Comparison of ENCODE assay signal across 8 cellular contexts in the genomic region with DNA sequence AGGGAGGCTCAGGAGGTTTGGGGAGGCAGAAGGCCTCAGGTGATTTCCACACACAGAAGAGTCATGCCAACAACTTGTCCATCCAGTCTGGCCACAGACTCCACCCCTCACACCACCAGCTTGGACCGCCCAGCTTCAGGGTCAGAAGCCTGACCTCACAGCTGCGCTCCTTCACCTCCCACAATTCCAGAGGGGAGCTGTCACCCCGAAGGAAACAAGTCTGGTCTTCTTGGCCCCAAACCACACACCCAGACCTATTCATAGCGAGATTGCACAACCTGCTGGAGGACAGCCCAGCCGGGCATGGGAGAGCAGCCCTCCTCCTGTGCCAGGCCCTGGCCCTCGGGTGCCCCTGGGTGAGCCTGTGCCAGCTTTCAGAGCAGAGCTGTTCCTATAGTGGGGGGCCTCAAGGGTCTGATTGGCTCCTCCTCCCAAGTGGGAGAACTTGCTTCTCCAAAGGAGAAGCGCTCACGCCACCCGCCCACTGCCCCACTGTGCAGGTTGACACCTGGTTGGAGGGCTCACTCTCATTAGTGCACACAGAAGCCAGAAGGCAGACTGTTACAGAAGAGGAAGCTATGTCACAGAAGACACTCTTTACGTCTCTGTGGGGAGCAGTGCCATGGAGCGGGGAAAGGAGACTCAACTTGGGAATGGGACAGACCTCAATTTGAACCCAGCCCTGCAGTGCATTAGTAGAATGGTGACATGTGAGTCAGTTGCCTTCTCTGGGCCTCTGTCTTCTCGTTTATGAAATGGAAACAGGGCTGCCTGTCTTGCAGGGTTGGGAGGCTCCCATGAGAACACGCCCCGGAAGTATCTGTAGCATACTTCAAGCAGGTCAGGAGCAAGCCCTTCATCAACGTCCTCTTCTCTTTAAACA.
DNase-seq lines count a peak whose midpoint lies in the region; ATAC-seq and TF ChIP-seq lines count a peak whose summit lies in the region.

No MANE protein-coding gene starts in this region.

- no TSS peak for BruUV-seq in PC-3 (replicated peaks; lab: Mats Ljungman, UMichigan)

- peak overlapping the region; percentile 35; the same call in 1 of the 2 replicates for H3K9ac ChIP-seq in PC-3 (ENCODE audit: low read length)

- H3K4me1 ChIP-seq in PC-3 (ENCODE audit: insufficient read depth, low read length): peaks cover 56% of the 10 kb centered on the region

- no peaks in the 10 kb centered on the region for H3K36me3 ChIP-seq in PC-3 (ENCODE audit: low read depth, low read length)

- peak overlapping the region; percentile 76 for H3K27ac ChIP-seq in PC-3 (ENCODE audit: low read length)

- no peak overlapping the region for H3K4me3 Mint-ChIP-seq in activated T-helper 1 cell treated with anti-CD3 and anti-CD28 coated beads, Interleukin-12 subunit alpha, Interleukin-12 subunit beta, Interleukin-2, Interleukin-4 antibody, amounts not matched to agents 30 ng/mL and 10 ng/mL and 1 ng/mL, durations not matched to agents 14 hours and 24 hours and 36 hours
- no peak overlapping the region for H3K4me3 Mint-ChIP-seq in WTC11

- CTCF ChIA-PET in PC-3 (lab: Charles Lee): no interaction called here
- CTCF ChIA-PET in WTC11 (lab: Charles Lee): no interaction called here

- H3K79me2 ChIP-seq in PC-3 (ENCODE audit: low read length): no peaks in the 10 kb centered on the region

- no peak overlapping the region for H2AFZ ChIP-seq in PC-3 (ENCODE audit: low read length)

- ATAC-seq in PC-3 (peak; percentile 63), GM18873 (IDR thresholded peaks at IDR 0.05; ENCODE audit: low FRiP score, unreplicated experiment) (no peak), WTC11 (no peak)

- peak; percentile 43 for DNase-seq in Caki2 (ENCODE audit: low read depth)
- DNase-seq in PC-3: peak; percentile 92
- DNase-seq in fibroblast of the conjunctiva (ENCODE audit: low read depth): peak; percentile 94
- peak; percentile 76 for DNase-seq in pons (ENCODE audit: low spot score)
- no peak for DNase-seq in SK-N-DZ (ENCODE audit: low spot score)
- DNase-seq in activated T-helper 1 cell treated with anti-CD3 and anti-CD28 coated beads, Interleukin-12 subunit alpha, Interleukin-12 subunit beta, Interleukin-2, Interleukin-4 antibody, amounts not matched to agents 30 ng/mL and 10 ng/mL and 1 ng/mL, durations not matched to agents 14 hours and 24 hours and 36 hours (ENCODE audit: low spot score): no peak
- no peak for DNase-seq in WTC11 (ENCODE audit: low spot score)

- in situ Hi-C loops in Caki2 (cut with HindIII; ENCODE audit: low pct_unique_long_range_greater_than_20kb, low sequenced_read_pairs): no loop called here

- TF ChIP-seq CTCF in PC-3 (conservative IDR thresholded peaks at IDR 0.05; ENCODE audit: low read depth, low read length) (no peak), WTC11 (IDR thresholded peaks at IDR 0.05) (no peak)

- H3K9me2 ChIP-seq in PC-3 (replicated peaks; ENCODE audit: low read length): no peaks in the 10 kb centered on the region

- H3F3A ChIP-seq in PC-3 (ENCODE audit: low read length, unreplicated experiment): no peaks in the 10 kb centered on the region

- H3K9me3 ChIP-seq in PC-3 (ENCODE audit: low read length): no peaks in the 10 kb centered on the region

- H3K27me3 Mint-ChIP-seq in activated T-helper 1 cell treated with anti-CD3 and anti-CD28 coated beads, Interleukin-12 subunit alpha, Interleukin-12 subunit beta, Interleukin-2, Interleukin-4 antibody, amounts not matched to agents 30 ng/mL and 10 ng/mL and 1 ng/mL, durations not matched to agents 14 hours and 24 hours and 36 hours (ENCODE audit: insufficient read depth): no peaks in the 10 kb centered on the region
- no peaks in the 10 kb centered on the region for H3K27me3 Mint-ChIP-seq in WTC11 (ENCODE audit: low read depth)

- intact Hi-C loops in PC-3 (cut with micrococcal nuclease): loop anchor here (5.0 kb wide), 2 partner anchors 48 to 93 kb away; no protein-coding TSS in a partner anchor
- intact Hi-C loops in activated T-helper 1 cell treated with anti-CD3 and anti-CD28 coated beads, Interleukin-12 subunit alpha, Interleukin-12 subunit beta, Interleukin-2, Interleukin-4 antibody, amounts not matched to agents 30 ng/mL and 10 ng/mL and 1 ng/mL, durations not matched to agents 14 hours and 24 hours and 36 hours (cut with micrococcal nuclease): no loop called here

- H3K4me2 ChIP-seq in PC-3 (ENCODE audit: low read length): peak overlapping the region; percentile 27; the same call in 1 of the 2 replicates

- H3K4me1 Mint-ChIP-seq in activated T-helper 1 cell treated with anti-CD3 and anti-CD28 coated beads, Interleukin-12 subunit alpha, Interleukin-12 subunit beta, Interleukin-2, Interleukin-4 antibody, amounts not matched to agents 30 ng/mL and 10 ng/mL and 1 ng/mL, durations not matched to agents 14 hours and 24 hours and 36 hours (ENCODE audit: low read depth): peaks cover 15% of the 10 kb centered on the region
- H3K4me1 Mint-ChIP-seq in WTC11: peaks cover 21% of the 10 kb centered on the region

- H3K27ac Mint-ChIP-seq in activated T-helper 1 cell treated with anti-CD3 and anti-CD28 coated beads, Interleukin-12 subunit alpha, Interleukin-12 subunit beta, Interleukin-2, Interleukin-4 antibody, amounts not matched to agents 30 ng/mL and 10 ng/mL and 1 ng/mL, durations not matched to agents 14 hours and 24 hours and 36 hours: no peak overlapping the region
- H3K27ac Mint-ChIP-seq in WTC11: no peak overlapping the region

- H3K36me3 Mint-ChIP-seq in activated T-helper 1 cell treated with anti-CD3 and anti-CD28 coated beads, Interleukin-12 subunit alpha, Interleukin-12 subunit beta, Interleukin-2, Interleukin-4 antibody, amounts not matched to agents 30 ng/mL and 10 ng/mL and 1 ng/mL, durations not matched to agents 14 hours and 24 hours and 36 hours (ENCODE audit: low read depth): peaks cover 8% of the 10 kb centered on the region
- peaks cover 4% of the 10 kb centered on the region; the same call in 1 of the 2 replicates for H3K36me3 Mint-ChIP-seq in WTC11

- POLR2A ChIA-PET in PC-3 (lab: Charles Lee; ENCODE audit: unreplicated experiment): no interaction called here
- POLR2A ChIA-PET in WTC11 (lab: Charles Lee): no interaction called here

- H3K4me3 ChIP-seq in PC-3 (ENCODE audit: low read length): no peak overlapping the region

- H3K27me3 ChIP-seq in PC-3 (ENCODE audit: low read length): no peaks in the 10 kb centered on the region

- no peaks in the 10 kb centered on the region for H3K9me3 Mint-ChIP-seq in activated T-helper 1 cell treated with anti-CD3 and anti-CD28 coated beads, Interleukin-12 subunit alpha, Interleukin-12 subunit beta, Interleukin-2, Interleukin-4 antibody, amounts not matched to agents 30 ng/mL and 10 ng/mL and 1 ng/mL, durations not matched to agents 14 hours and 24 hours and 36 hours
- H3K9me3 Mint-ChIP-seq in WTC11: no peaks in the 10 kb centered on the region

- no peaks in the 10 kb centered on the region for H4K20me1 ChIP-seq in PC-3 (ENCODE audit: low read length)

TF ChIP-seq in WTC11, 78 proteins besides CTCF, POLR2A, EP300 and RAD21 (continues in another document):
- TF ChIP-seq, protein P1, sequence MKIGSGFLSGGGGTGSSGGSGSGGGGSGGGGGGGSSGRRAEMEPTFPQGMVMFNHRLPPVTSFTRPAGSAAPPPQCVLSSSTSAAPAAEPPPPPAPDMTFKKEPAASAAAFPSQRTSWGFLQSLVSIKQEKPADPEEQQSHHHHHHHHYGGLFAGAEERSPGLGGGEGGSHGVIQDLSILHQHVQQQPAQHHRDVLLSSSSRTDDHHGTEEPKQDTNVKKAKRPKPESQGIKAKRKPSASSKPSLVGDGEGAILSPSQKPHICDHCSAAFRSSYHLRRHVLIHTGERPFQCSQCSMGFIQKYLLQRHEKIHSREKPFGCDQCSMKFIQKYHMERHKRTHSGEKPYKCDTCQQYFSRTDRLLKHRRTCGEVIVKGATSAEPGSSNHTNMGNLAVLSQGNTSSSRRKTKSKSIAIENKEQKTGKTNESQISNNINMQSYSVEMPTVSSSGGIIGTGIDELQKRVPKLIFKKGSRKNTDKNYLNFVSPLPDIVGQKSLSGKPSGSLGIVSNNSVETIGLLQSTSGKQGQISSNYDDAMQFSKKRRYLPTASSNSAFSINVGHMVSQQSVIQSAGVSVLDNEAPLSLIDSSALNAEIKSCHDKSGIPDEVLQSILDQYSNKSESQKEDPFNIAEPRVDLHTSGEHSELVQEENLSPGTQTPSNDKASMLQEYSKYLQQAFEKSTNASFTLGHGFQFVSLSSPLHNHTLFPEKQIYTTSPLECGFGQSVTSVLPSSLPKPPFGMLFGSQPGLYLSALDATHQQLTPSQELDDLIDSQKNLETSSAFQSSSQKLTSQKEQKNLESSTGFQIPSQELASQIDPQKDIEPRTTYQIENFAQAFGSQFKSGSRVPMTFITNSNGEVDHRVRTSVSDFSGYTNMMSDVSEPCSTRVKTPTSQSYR (CRISPR knock-in tag; IDR thresholded peaks at IDR 0.05): no peak
- no peak for TF ChIP-seq GTF2I (CRISPR knock-in tag; conservative IDR thresholded peaks at IDR 0.05)
- TF ChIP-seq, protein P2, sequence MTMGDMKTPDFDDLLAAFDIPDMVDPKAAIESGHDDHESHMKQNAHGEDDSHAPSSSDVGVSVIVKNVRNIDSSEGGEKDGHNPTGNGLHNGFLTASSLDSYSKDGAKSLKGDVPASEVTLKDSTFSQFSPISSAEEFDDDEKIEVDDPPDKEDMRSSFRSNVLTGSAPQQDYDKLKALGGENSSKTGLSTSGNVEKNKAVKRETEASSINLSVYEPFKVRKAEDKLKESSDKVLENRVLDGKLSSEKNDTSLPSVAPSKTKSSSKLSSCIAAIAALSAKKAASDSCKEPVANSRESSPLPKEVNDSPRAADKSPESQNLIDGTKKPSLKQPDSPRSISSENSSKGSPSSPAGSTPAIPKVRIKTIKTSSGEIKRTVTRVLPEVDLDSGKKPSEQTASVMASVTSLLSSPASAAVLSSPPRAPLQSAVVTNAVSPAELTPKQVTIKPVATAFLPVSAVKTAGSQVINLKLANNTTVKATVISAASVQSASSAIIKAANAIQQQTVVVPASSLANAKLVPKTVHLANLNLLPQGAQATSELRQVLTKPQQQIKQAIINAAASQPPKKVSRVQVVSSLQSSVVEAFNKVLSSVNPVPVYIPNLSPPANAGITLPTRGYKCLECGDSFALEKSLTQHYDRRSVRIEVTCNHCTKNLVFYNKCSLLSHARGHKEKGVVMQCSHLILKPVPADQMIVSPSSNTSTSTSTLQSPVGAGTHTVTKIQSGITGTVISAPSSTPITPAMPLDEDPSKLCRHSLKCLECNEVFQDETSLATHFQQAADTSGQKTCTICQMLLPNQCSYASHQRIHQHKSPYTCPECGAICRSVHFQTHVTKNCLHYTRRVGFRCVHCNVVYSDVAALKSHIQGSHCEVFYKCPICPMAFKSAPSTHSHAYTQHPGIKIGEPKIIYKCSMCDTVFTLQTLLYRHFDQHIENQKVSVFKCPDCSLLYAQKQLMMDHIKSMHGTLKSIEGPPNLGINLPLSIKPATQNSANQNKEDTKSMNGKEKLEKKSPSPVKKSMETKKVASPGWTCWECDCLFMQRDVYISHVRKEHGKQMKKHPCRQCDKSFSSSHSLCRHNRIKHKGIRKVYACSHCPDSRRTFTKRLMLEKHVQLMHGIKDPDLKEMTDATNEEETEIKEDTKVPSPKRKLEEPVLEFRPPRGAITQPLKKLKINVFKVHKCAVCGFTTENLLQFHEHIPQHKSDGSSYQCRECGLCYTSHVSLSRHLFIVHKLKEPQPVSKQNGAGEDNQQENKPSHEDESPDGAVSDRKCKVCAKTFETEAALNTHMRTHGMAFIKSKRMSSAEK (CRISPR knock-in tag; IDR thresholded peaks at IDR 0.05; ENCODE audit: borderline replicate concordance): no peak

Comparison
In these comparisons a context has a peak if more than half of its experiments do, and no peak if none do; other contexts are left out.
1. DNase-seq: peak in Caki2 (single experiment), PC-3 (single experiment), fibroblast of the conjunctiva (single experiment) and pons (single experiment); none in SK-N-DZ (single experiment), activated T-helper 1 cell treated with anti-CD3 and anti-CD28 coated beads, Interleukin-12 subunit alpha, Interleukin-12 subunit beta, Interleukin-2, Interleukin-4 antibody, amounts not matched to agents 30 ng/mL and 10 ng/mL and 1 ng/mL, durations not matched to agents 14 hours and 24 hours and 36 hours (single experiment) and WTC11 (single experiment).